Comparison of ENCODE assay signal across 8 cellular contexts in the genomic region with DNA sequence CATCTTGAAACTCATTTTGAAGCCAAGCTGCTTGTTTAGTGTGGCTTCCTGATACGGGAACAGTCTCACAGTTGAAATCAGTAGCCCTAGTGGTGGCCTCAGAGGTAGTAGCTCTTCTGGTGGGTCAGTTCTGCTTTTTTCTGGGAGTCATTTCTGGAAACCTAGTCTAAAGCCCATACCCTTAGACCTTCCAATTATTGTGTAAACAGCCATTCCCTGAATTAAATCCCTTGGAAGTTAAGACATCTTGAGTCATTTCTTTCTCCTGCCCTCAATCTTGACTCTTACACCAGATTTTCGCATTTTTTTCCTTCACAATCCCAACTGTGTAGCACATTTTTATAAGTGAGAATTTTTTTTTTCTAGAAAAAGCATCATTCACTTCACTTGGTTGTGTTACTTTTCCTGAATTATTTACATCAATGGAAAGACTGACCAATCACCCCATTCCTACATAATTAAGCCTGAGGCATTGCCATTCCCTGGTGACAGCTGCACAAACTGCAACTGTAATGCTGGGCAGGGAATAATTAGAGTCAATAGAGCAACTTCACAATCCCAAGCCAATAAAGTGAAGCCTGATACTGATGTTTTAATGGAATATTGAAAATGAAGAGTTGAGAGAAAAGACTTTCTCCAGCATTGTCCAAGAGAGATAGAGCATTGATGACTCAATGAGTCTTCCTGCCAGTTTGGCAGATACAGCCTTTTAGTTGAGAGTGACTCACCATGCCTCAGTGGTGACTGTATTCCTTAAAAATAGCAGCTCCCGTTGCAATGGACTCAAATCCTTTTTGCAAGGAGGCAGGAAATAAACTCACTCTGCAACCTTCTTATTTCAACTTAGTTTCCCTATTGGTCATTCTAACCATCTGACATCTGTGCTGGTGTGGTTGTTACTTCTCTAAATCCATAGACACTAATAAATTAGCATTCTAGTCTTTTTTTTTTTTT. TPM values are rescaled to one million over a fixed set of nuclear protein-coding genes. Genes with fewer than 3 reads are reported as not detected.
DNase-seq lines count a peak whose midpoint lies in the region; ATAC-seq and TF ChIP-seq lines count a peak whose summit lies in the region.

No MANE protein-coding gene starts in this region.

- no peak overlapping the region for H3K4me3 Mint-ChIP-seq in stimulated activated naive B cell treated with anti-CD40 and anti-IgM and Interleukin-4, amounts not matched to agents 10 μg/mL and 1 μg/mL and 100 μg/mL, for 72 hours
- H3K4me3 Mint-ChIP-seq in activated CD8-positive, alpha-beta T cell treated with anti-CD3 and anti-CD28 coated beads for 36 hours: no peak overlapping the region

- peaks cover 38% of the 10 kb centered on the region for H3K4me1 ChIP-seq in left ventricle myocardium inferior

- no peaks in the 10 kb centered on the region for H3K27me3 ChIP-seq in left ventricle myocardium inferior (ENCODE audit: low read depth)

- no peaks in the 10 kb centered on the region for H3K27me3 Mint-ChIP-seq in stimulated activated naive B cell treated with anti-CD40 and anti-IgM and Interleukin-4, amounts not matched to agents 10 μg/mL and 1 μg/mL and 100 μg/mL, for 72 hours
- H3K27me3 Mint-ChIP-seq in activated CD8-positive, alpha-beta T cell treated with anti-CD3 and anti-CD28 coated beads for 36 hours: no peaks in the 10 kb centered on the region

- no peaks in the 10 kb centered on the region for H3K9me3 Mint-ChIP-seq in stimulated activated naive B cell treated with anti-CD40 and anti-IgM and Interleukin-4, amounts not matched to agents 10 μg/mL and 1 μg/mL and 100 μg/mL, for 72 hours
- H3K9me3 Mint-ChIP-seq in activated CD8-positive, alpha-beta T cell treated with anti-CD3 and anti-CD28 coated beads for 36 hours: no peaks in the 10 kb centered on the region

- TF ChIP-seq CTCF in GM12875 (IDR thresholded peaks at IDR 0.05; ENCODE audit: borderline replicate concordance, insufficient read depth, low read depth, low read length) (peak; percentile 29; the same call in 1 of the 2 replicates), left ventricle myocardium inferior (IDR thresholded peaks at IDR 0.05; ENCODE audit: borderline replicate concordance) (no peak)
- no peak for TF ChIP-seq CTCF in activated CD8-positive, alpha-beta T cell treated with anti-CD3 and anti-CD28 coated beads for 36 hours (IDR thresholded peaks at IDR 0.05)

- H3K4me1 Mint-ChIP-seq in stimulated activated naive B cell treated with anti-CD40 and anti-IgM and Interleukin-4, amounts not matched to agents 10 μg/mL and 1 μg/mL and 100 μg/mL, for 72 hours: peaks cover 2 to 5% of the 10 kb centered on the region in 2 donors
- H3K4me1 Mint-ChIP-seq in activated CD8-positive, alpha-beta T cell treated with anti-CD3 and anti-CD28 coated beads for 36 hours (ENCODE audit: low read depth): peaks cover 2% of the 10 kb centered on the region

- DNase-seq in T1000 (lab: John Stamatoyannopoulos, UW): peak; percentile 85
- DNase-seq in left ventricle myocardium inferior: no peak
- DNase-seq in stimulated activated naive B cell treated with anti-CD40 and anti-IgM and Interleukin-4, amounts not matched to agents 10 μg/mL and 1 μg/mL and 100 μg/mL, for 72 hours: no peak
- no peak for DNase-seq in NCI-H2227 (lab: John Stamatoyannopoulos, UW; ENCODE audit: unreplicated experiment)
- no peak for DNase-seq in activated CD8-positive, alpha-beta T cell treated with anti-CD3 and anti-CD28 coated beads for 36 hours

- POLR2A ChIA-PET in activated CD8-positive, alpha-beta T cell treated with anti-CD3 and anti-CD28 coated beads for 36 hours (lab: Charles Lee): interaction anchor here (0.6 kb wide), 1 partner anchor 157 kb away, joined by 3 read pairs; no protein-coding TSS in a partner anchor

- no peaks in the 10 kb centered on the region for H3K36me3 ChIP-seq in left ventricle myocardium inferior

- ATAC-seq in HG03103 (IDR thresholded peaks at IDR 0.05; ENCODE audit: low read depth, unreplicated experiment) (peak; percentile 71), HG03108 (IDR thresholded peaks at IDR 0.05; ENCODE audit: unreplicated experiment) (no peak)
- peak; percentile 66 to 82 for ATAC-seq in stimulated activated naive B cell treated with anti-CD40 and anti-IgM and Interleukin-4, amounts not matched to agents 10 μg/mL and 1 μg/mL and 100 μg/mL, for 72 hours (replicated peaks)
- no peak for ATAC-seq in activated CD8-positive, alpha-beta T cell treated with anti-CD3 and anti-CD28 coated beads for 36 hours

- H3K36me3 Mint-ChIP-seq in stimulated activated naive B cell treated with anti-CD40 and anti-IgM and Interleukin-4, amounts not matched to agents 10 μg/mL and 1 μg/mL and 100 μg/mL, for 72 hours: peaks cover 8 to 21% of the 10 kb centered on the region in 2 donors
- H3K36me3 Mint-ChIP-seq in activated CD8-positive, alpha-beta T cell treated with anti-CD3 and anti-CD28 coated beads for 36 hours (ENCODE audit: low read depth): peaks cover 13% of the 10 kb centered on the region

- intact Hi-C loops in left ventricle myocardium inferior (cut with micrococcal nuclease): no loop called here
- intact Hi-C loops in activated CD8-positive, alpha-beta T cell treated with anti-CD3 and anti-CD28 coated beads for 36 hours (cut with micrococcal nuclease): no loop called here

- no peak overlapping the region for H3K27ac Mint-ChIP-seq in stimulated activated naive B cell treated with anti-CD40 and anti-IgM and Interleukin-4, amounts not matched to agents 10 μg/mL and 1 μg/mL and 100 μg/mL, for 72 hours
- no peak overlapping the region for H3K27ac Mint-ChIP-seq in activated CD8-positive, alpha-beta T cell treated with anti-CD3 and anti-CD28 coated beads for 36 hours

- H3K27ac ChIP-seq in left ventricle myocardium inferior (replicated peaks): peak overlapping the region; percentile 78

- no peak overlapping the region for H3K4me3 ChIP-seq in GM12875 (ENCODE audit: low read depth, low read length)
- H3K4me3 ChIP-seq in left ventricle myocardium inferior: peak overlapping the region; percentile 2

- CTCF ChIA-PET in activated CD8-positive, alpha-beta T cell treated with anti-CD3 and anti-CD28 coated beads for 36 hours (lab: Charles Lee): no interaction called here

- H3K9me3 ChIP-seq in left ventricle myocardium inferior (replicated peaks): no peaks in the 10 kb centered on the region

RNA-seq across cellular contexts. Expression of a gene that starts 13.0 kb away (rescaled TPM):
- 4.9 TPM for total RNA-seq in left ventricle myocardium inferior
- total RNA-seq in activated CD8-positive, alpha-beta T cell treated with anti-CD3 and anti-CD28 coated beads for 36 hours: 10 to 100 TPM; 13.9 to 15.2 TPM

Comparison
In these comparisons a context has a peak if more than half of its experiments do, and no peak if none do; other contexts are left out.
1. ATAC-seq: peak in HG03103 (single experiment) and stimulated activated naive B cell treated with anti-CD40 and anti-IgM and Interleukin-4, amounts not matched to agents 10 μg/mL and 1 μg/mL and 100 μg/mL, for 72 hours (2 of 2); none in HG03108 (single experiment) and activated CD8-positive, alpha-beta T cell treated with anti-CD3 and anti-CD28 coated beads for 36 hours (single experiment).